Comparison of ENCODE assay signal across 8 cellular contexts in genomic region chr10:78302989-78303854, GRCh38.
DNase-seq lines count a peak whose midpoint lies in the region; ATAC-seq lines count a peak whose summit lies in the region.

No MANE protein-coding gene starts in this region.

- peak; percentile 76 for ATAC-seq in GM19043 (IDR thresholded peaks at IDR 0.05; ENCODE audit: low read depth, unreplicated experiment)
- peak; percentile 84 for ATAC-seq in HG03354 (IDR thresholded peaks at IDR 0.05; ENCODE audit: poor library complexity, severe bottlenecking, unreplicated experiment)
- ATAC-seq in activated CD4-positive, CD25-positive, alpha-beta regulatory T cell treated with anti-CD3 and anti-CD28 coated beads, Interleukin-2, amount 50 U/mL, for 24 hours = peak; percentile 91 to 94

- H3K27me3 ChIP-seq in layer of hippocampus (ENCODE audit: control insufficient read depth, insufficient read depth, low read length) = no peaks in the 10 kb centered on the region

- peak overlapping the region; percentile 97 for H3K27ac ChIP-seq in layer of hippocampus (ENCODE audit: low read depth, low read length)

- DNase-seq in Ammon's horn (ENCODE audit: low spot score) (peak; percentile 96), NCI-H345 treated with DMSO at 0.1 percent for 48 hours (lab: John Stamatoyannopoulos, UW; ENCODE audit: unreplicated experiment) (peak; percentile 66), cerebellum (ENCODE audit: low spot score) (peak; percentile 91)
- peak; percentile 85 to 96 (median 94) for DNase-seq in stimulated activated CD4-positive, alpha-beta T cell treated with anti-CD3 and anti-CD28 coated beads, Interleukin-1b, Interleukin-23, amount 100 ng/mL, for 24 hours (ENCODE audit: low read depth in 4 of 4, low spot score in 1 of 4)

Comparison
In these comparisons a context has a peak if more than half of its experiments do, and no peak if none do; other contexts are left out.
1. Peak in every context shown above with its lines: DNase-seq, ATAC-seq and H3K27ac ChIP-seq.